Comparison of ENCODE assay signal across 8 cellular contexts in genomic region chr17:42679492-42680330, GRCh38. TPM values are rescaled to one million over a fixed set of nuclear protein-coding genes. Genes with fewer than 3 reads are reported as not detected.
DNase-seq lines count a peak whose midpoint lies in the region; ATAC-seq, FAIRE-seq and TF ChIP-seq lines count a peak whose summit lies in the region.

No MANE protein-coding gene starts in this region.

- no peaks in the 10 kb centered on the region for H3K9me3 ChIP-seq in kidney (ENCODE audit: control insufficient read depth in 1 of 2, low read length in 2 of 2)

- intact Hi-C loops in kidney (cut with DNase I): no loop called here

- peaks cover 3 to 43% of the 10 kb centered on the region in 2 donors for H3K4me1 ChIP-seq in kidney (ENCODE audit: control insufficient read depth in 1 of 2, insufficient read depth in 1 of 2, low read depth in 1 of 2, low read length in 2 of 2)

- H3K36me3 ChIP-seq in kidney (ENCODE audit: control insufficient read depth in 1 of 2, insufficient read depth in 2 of 2, low read length in 2 of 2): no peaks in the 10 kb centered on the region

- H3K4me3 ChIP-seq in WI38 (ENCODE audit: low read depth, low read length): no peak overlapping the region
- peak overlapping the region; percentile 43 to 54 for H3K4me3 ChIP-seq in kidney (ENCODE audit: low read length in 2 of 2)

- peak; percentile 24 for DNase-seq in NCI-H1694 (lab: John Stamatoyannopoulos, UW)
- DNase-seq in cerebellar cortex (ENCODE audit: low spot score): peak; percentile 71
- peak; percentile 92 for DNase-seq in kidney
- DNase-seq in stimulated activated CD4-positive, alpha-beta T cell treated with anti-CD3 and anti-CD28 coated beads, Interleukin-15, amount 100 ng/mL, for 1 hour (ENCODE audit: low read depth in 1 of 2, low spot score in 1 of 2): peak; percentile 61 to 65

- peak overlapping the region; percentile 51 to 67 for H3K9ac ChIP-seq in kidney (ENCODE audit: low read length in 2 of 2)

- peak; percentile 92 for TF ChIP-seq CTCF in 22Rv1 (IDR thresholded peaks at IDR 0.05)
- TF ChIP-seq CTCF in WI38 (IDR thresholded peaks at IDR 0.05; ENCODE audit: low read depth, low read length): peak; percentile 81
- TF ChIP-seq CTCF in kidney (IDR thresholded peaks at IDR 0.05; ENCODE audit: borderline replicate concordance, extremely low read depth, insufficient read depth): peak; percentile 76

- peak overlapping the region; percentile 99 for H3K27ac ChIP-seq in 22Rv1
- peak overlapping the region; percentile 91 to 92 for H3K27ac ChIP-seq in kidney (ENCODE audit: low read depth in 2 of 2, low read length in 2 of 2)

- ATAC-seq in GM18867 (IDR thresholded peaks at IDR 0.05; ENCODE audit: unreplicated experiment) (peak; percentile 21), GM21825 (IDR thresholded peaks at IDR 0.05; ENCODE audit: unreplicated experiment) (no peak)

- no peak for FAIRE-seq in kidney (lab: Jason Lieb, UNC)

RNA-seq across cellular contexts. Expression of gene CCR10, which starts 1.9 kb away (rescaled TPM):
- total RNA-seq in kidney: 1.4 TPM
- 1.7 TPM for polyA plus RNA-seq in kidney (ENCODE audit: insufficient read depth, low read depth, low replicate concordance)

RNA-seq across cellular contexts. Expression of gene CNTNAP1, which starts 2.6 kb away (rescaled TPM):
- 9.1 TPM for total RNA-seq in kidney
- 1.4 TPM for polyA plus RNA-seq in kidney (ENCODE audit: insufficient read depth, low read depth, low replicate concordance)

RNA-seq across cellular contexts. Expression of gene PLEKHH3, which starts 2.9 kb away (rescaled TPM):
- total RNA-seq in kidney: 21.2 TPM
- 23.2 TPM for polyA plus RNA-seq in kidney (ENCODE audit: insufficient read depth, low read depth, low replicate concordance)

RNA-seq across cellular contexts. Expression of gene TUBG2, which starts 20.6 kb away (rescaled TPM):
- total RNA-seq in kidney: 19.9 TPM
- polyA plus RNA-seq in kidney (ENCODE audit: insufficient read depth, low read depth, low replicate concordance): 39.9 TPM

Comparison
In these comparisons a context has a peak if more than half of its experiments do, and no peak if none do; other contexts are left out.
1. DNase-seq: peak in every context shown above with its lines; median percentile 92 in kidney; 71 in cerebellar cortex; 63 in stimulated activated CD4-positive, alpha-beta T cell treated with anti-CD3 and anti-CD28 coated beads, Interleukin-15, amount 100 ng/mL, for 1 hour; 24 in NCI-H1694.